Comparison of ENCODE assay signal across 18 cellular contexts in genomic region chr14:102217987-102218421, GRCh38.
DNase-seq lines count a peak whose midpoint lies in the region; ATAC-seq, FAIRE-seq and TF ChIP-seq lines count a peak whose summit lies in the region.
"Had no signal": no experiment of that assay in that cellular context is flagged by ENCODE, and none has a peak within 500 bp of the region (broad histone marks: within the 10 kb centered on the region; RNA-seq: fewer than 3 reads in every experiment).

No MANE protein-coding gene starts in this region.

- H3K9ac ChIP-seq in OCI-LY3 (ENCODE audit: low read length) (no peak overlapping the region), endodermal cell (ENCODE audit: extremely low read depth, low read length, poor library complexity, severe bottlenecking) (no peak overlapping the region)

- no peak overlapping the region for H3K4me3 ChIP-seq in left ventricle myocardium inferior
- H3K4me3 ChIP-seq in OCI-LY3 (ENCODE audit: low read length) = no peak overlapping the region
- H3K4me3 ChIP-seq in endodermal cell (ENCODE audit: low read length) = no peak overlapping the region
- H3K4me3 ChIP-seq: GM12878, HAP-1, Peyer's patch had no signal

- H3K9me3 Mint-ChIP-seq in endodermal cell = no peaks in the 10 kb centered on the region
- H3K9me3 Mint-ChIP-seq: IgD-negative memory B cell had no signal

- no peak overlapping the region for H3K27ac Mint-ChIP-seq in endodermal cell

- peaks cover 15% of the 10 kb centered on the region for H3K36me3 ChIP-seq in left ventricle myocardium inferior
- peaks cover 8% of the 10 kb centered on the region for H3K36me3 ChIP-seq in OCI-LY3 (replicated peaks; ENCODE audit: low read depth, low read length)
- peaks cover 21% of the 10 kb centered on the region for H3K36me3 ChIP-seq in endodermal cell (ENCODE audit: control insufficient read depth, insufficient read depth, low read length)

- peaks cover 48% of the 10 kb centered on the region for H3K4me1 Mint-ChIP-seq in endodermal cell

- no peak for FAIRE-seq in GM19239 (lab: Jason Lieb, UNC)
- FAIRE-seq: GM12878 had no signal

- no peak overlapping the region for H3K4me3 Mint-ChIP-seq in endodermal cell

- H3K4me2 ChIP-seq in OCI-LY3 (ENCODE audit: low read length) = peak overlapping the region; percentile 55

- no peak overlapping the region for H2AFZ ChIP-seq in OCI-LY3 (ENCODE audit: low read depth, low read length)

- ATAC-seq in sciatic nerve (peak; percentile 16), GM18511 (IDR thresholded peaks at IDR 0.05; ENCODE audit: unreplicated experiment) (no peak), left lobe of liver (no peak)
- ATAC-seq: GM12878 had no signal

- 72 to 93% methylated on average over 2 to 14 of the region's 14 CpGs for WGBS in endodermal cell (ENCODE audit: insufficient coverage in 1 of 2, insufficient read length in 1 of 2), 2 experiments

- peaks cover 14% of the 10 kb centered on the region for H3K36me3 Mint-ChIP-seq in endodermal cell (ENCODE audit: low read depth)

- H3K27me3 Mint-ChIP-seq in endodermal cell (ENCODE audit: insufficient read depth) = no peaks in the 10 kb centered on the region

- H3K4me1 ChIP-seq in left ventricle myocardium inferior = peaks cover 59% of the 10 kb centered on the region
- H3K4me1 ChIP-seq in OCI-LY3 (ENCODE audit: low read length) = peaks cover 33% of the 10 kb centered on the region
- H3K4me1 ChIP-seq in endodermal cell (ENCODE audit: control insufficient read depth, insufficient read depth, low read length) = peaks cover 17% of the 10 kb centered on the region
- H3K4me1 ChIP-seq: HAP-1, Peyer's patch had no signal

- H3K27ac ChIP-seq in left ventricle myocardium inferior (replicated peaks) = peak overlapping the region; percentile 45
- no peak overlapping the region for H3K27ac ChIP-seq in OCI-LY3 (ENCODE audit: low read length)
- peak overlapping the region; percentile 47 for H3K27ac ChIP-seq in endodermal cell (ENCODE audit: low read depth, low read length)
- H3K27ac ChIP-seq: Peyer's patch had no signal

- peaks cover 4% of the 10 kb centered on the region; the same call in 1 of the 2 replicates for H3K79me2 ChIP-seq in OCI-LY3 (ENCODE audit: low read length)

- TF ChIP-seq CTCF in left ventricle myocardium inferior (IDR thresholded peaks at IDR 0.05; ENCODE audit: borderline replicate concordance) = no peak
- TF ChIP-seq CTCF in OCI-LY3 (IDR thresholded peaks at IDR 0.05; ENCODE audit: low read depth, low read length) = no peak
- TF ChIP-seq CTCF in endodermal cell (conservative IDR thresholded peaks at IDR 0.05) = no peak

- no peak for DNase-seq in left ventricle myocardium inferior
- no peak for DNase-seq in cardiac septum (ENCODE audit: low spot score)
- DNase-seq in endodermal cell = no peak
- no peak for DNase-seq in sciatic nerve (ENCODE audit: low spot score)
- DNase-seq in left lobe of liver (ENCODE audit: low spot score) = no peak
- no peak for DNase-seq in GM19239 (ENCODE audit: insufficient read length, low spot score)
- DNase-seq: GDM1, NCI-H1105 treated with DMSO at 0.1 percent for 48 hours, NCI-H1694 treated with DMSO at 0.1 percent for 48 hours, NCI-H226, NCI-H524 treated with DMSO at 0.1 percent for 48 hours, SHP77 treated with DMSO at 0.1 percent for 48 hours had no signal

- no peaks in the 10 kb centered on the region for H3K27me3 ChIP-seq in left ventricle myocardium inferior (ENCODE audit: low read depth)
- H3K27me3 ChIP-seq in OCI-LY3 (ENCODE audit: low read depth, low read length) = no peaks in the 10 kb centered on the region
- no peaks in the 10 kb centered on the region for H3K27me3 ChIP-seq in endodermal cell (ENCODE audit: control insufficient read depth, insufficient read depth, low read length, poor library complexity, severe bottlenecking)
- H3K27me3 ChIP-seq: Peyer's patch had no signal

- intact Hi-C loops in left ventricle myocardium inferior (cut with micrococcal nuclease) (no loop called here), cardiac septum (cut with DNase I) (no loop called here), sciatic nerve (cut with DNase I) (no loop called here)

- H3K9me3 ChIP-seq in left ventricle myocardium inferior (replicated peaks) = no peaks in the 10 kb centered on the region
- no peaks in the 10 kb centered on the region for H3K9me3 ChIP-seq in OCI-LY3 (ENCODE audit: insufficient read depth, low read length)
- H3K9me3 ChIP-seq in endodermal cell (ENCODE audit: control insufficient read depth, low read length) = no peaks in the 10 kb centered on the region
- H3K9me3 ChIP-seq: HAP-1, Peyer's patch had no signal

- peaks cover 37% of the 10 kb centered on the region for H4K20me1 ChIP-seq in OCI-LY3 (ENCODE audit: insufficient read depth, low read length)
